In genomic region chr10:35364808-35365207, GRCh38 we compare ENCODE assay signal across 3 cellular contexts.
TF ChIP-seq lines count a peak whose summit lies in the region.

No MANE protein-coding gene starts in this region.

TF ChIP-seq in HEK293, 187 proteins besides CTCF, POLR2A, EP300 and RAD21 (continued from another document):
- TF ChIP-seq ZBTB17 (tag by site-specific recombination; IDR thresholded peaks at IDR 0.05) = peak; percentile 29; the same call in 1 of the 2 replicates
- no peak for TF ChIP-seq ZNF140 (tag by site-specific recombination; IDR thresholded peaks at IDR 0.05)
- TF ChIP-seq ZNF24 (tag by site-specific recombination; IDR thresholded peaks at IDR 0.05) = no peak
- no peak for TF ChIP-seq HOXD13 (CRISPR knock-in tag; IDR thresholded peaks at IDR 0.05; ENCODE audit: borderline replicate concordance)
- TF ChIP-seq ZNF610 (tag by site-specific recombination; IDR thresholded peaks at IDR 0.05; ENCODE audit: borderline replicate concordance) = no peak
- no peak for TF ChIP-seq ZNF837 (tag by site-specific recombination; IDR thresholded peaks at IDR 0.05)
- TF ChIP-seq PRDM6 (tag by site-specific recombination; IDR thresholded peaks at IDR 0.05) = peak; percentile 48; the same call in 1 of the 2 replicates
- no peak for TF ChIP-seq ZNF404 (tag by site-specific recombination; IDR thresholded peaks at IDR 0.05)
- TF ChIP-seq ZNF169 (tag by site-specific recombination; IDR thresholded peaks at IDR 0.05) = no peak

TF ChIP-seq in K562, 482 proteins besides CTCF, POLR2A, EP300 and RAD21:
- TF ChIP-seq HMBOX1 (IDR thresholded peaks at IDR 0.05) (peak; percentile 79), THRAP3 (IDR thresholded peaks at IDR 0.05; ENCODE audit: borderline replicate concordance) (no peak), ZNF707 (CRISPR knock-in tag; conservative IDR thresholded peaks at IDR 0.05) (no peak)

TF ChIP-seq in liver, 16 proteins besides CTCF, POLR2A, EP300 and RAD21 (continued from another document):
- TF ChIP-seq REST (IDR thresholded peaks at IDR 0.05) (no peak), HNF4A (conservative IDR thresholded peaks at IDR 0.05) (peak; percentile 88 to 99), JUND (IDR thresholded peaks at IDR 0.05) (peak; percentile 17 to 26), ATF3 (IDR thresholded peaks at IDR 0.05) (no peak), ZBTB33 (IDR thresholded peaks at IDR 0.05) (no peak), EGR1 (IDR thresholded peaks at IDR 0.05; ENCODE audit: low read depth in 2 of 2) (no peak), FOXA2 (IDR thresholded peaks at IDR 0.05) (no peak), SP1 (IDR thresholded peaks at IDR 0.05) (peak; percentile 80), RXRA (IDR thresholded peaks at IDR 0.05) (peak; percentile 37 to 66), NR2F2 (IDR thresholded peaks at IDR 0.05) (no peak), TAF1 (conservative IDR thresholded peaks at IDR 0.05) (no peak)
